ENCODE assay signal across 8 cellular contexts in the genomic region with DNA sequence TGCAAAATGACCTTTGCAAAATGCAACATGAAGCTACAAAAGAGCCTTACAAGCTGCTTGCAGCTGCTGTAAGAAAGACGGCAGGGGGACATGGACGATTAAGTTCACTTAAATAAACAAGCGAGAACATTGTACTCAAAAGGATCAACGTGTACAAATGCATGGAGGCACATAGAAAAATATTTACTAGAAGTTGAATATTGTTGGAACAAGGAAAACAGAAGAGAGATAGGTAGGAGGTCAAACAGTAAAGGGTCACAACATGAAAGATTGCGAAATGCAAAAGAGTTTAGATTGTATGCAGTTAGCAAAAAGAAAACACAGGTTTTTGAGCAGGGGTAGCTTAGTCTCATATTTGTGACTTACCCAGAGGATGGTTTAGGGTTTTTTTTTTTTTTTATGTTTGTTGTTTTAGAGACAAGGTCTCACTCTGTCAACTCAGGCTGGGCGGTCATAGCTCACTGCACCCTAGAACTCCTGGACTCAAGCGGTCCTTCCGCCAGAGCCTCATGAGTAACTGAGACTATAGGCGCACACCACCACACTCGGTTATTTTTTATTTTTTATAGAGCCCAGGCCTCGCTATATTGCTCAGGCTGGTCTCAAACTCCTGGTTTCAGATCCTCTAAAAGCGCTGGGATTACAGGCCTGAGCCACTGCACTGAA. TPM values are rescaled to one million over a fixed set of nuclear protein-coding genes. Genes with fewer than 3 reads are reported as not detected.
DNase-seq lines count a peak whose midpoint lies in the region; ATAC-seq and TF ChIP-seq lines count a peak whose summit lies in the region.

No MANE protein-coding gene starts in this region.

- H3K79me2 ChIP-seq in PC-9 (ENCODE audit: low read depth): peaks cover 19% of the 10 kb centered on the region

- H3K4me1 ChIP-seq in PC-9 (replicated peaks; ENCODE audit: insufficient read depth) (peaks cover 17% of the 10 kb centered on the region), iPS-20b (ENCODE audit: insufficient read depth, low read length) (peaks cover 6% of the 10 kb centered on the region; the same call in 1 of the 2 replicates), tibial artery (no peaks in the 10 kb centered on the region), heart left ventricle (peaks cover 0 to 6% (median 0%) of the 10 kb centered on the region in 12 donors)

- H3K27me3 ChIP-seq in PC-9 (ENCODE audit: insufficient read depth, low read depth) (no peaks in the 10 kb centered on the region), iPS-20b (ENCODE audit: insufficient read depth, low read length) (no peaks in the 10 kb centered on the region), tibial artery (no peaks in the 10 kb centered on the region), heart left ventricle (no peaks in the 10 kb centered on the region)

- H3K27ac ChIP-seq in PC-9: peak overlapping the region; percentile 98
- peak overlapping the region; percentile 70 for H3K27ac ChIP-seq in iPS-20b (ENCODE audit: low read length)
- H3K27ac ChIP-seq in tibial artery: peak overlapping the region; percentile 93 to 99
- H3K27ac ChIP-seq in heart left ventricle: peak overlapping the region in 4 of 12 donors; percentile 93 to 96 (median 96)

- no peaks in the 10 kb centered on the region for H3K9me2 ChIP-seq in PC-9 (ENCODE audit: insufficient read depth)

- H3K36me3 Mint-ChIP-seq in activated naive CD4-positive, alpha-beta T cell treated with anti-CD3 and anti-CD28 coated beads, Interleukin-2, amount 10 ng/mL, durations not matched to agents 7 days and 5 days: peaks cover 10% of the 10 kb centered on the region

- no peaks in the 10 kb centered on the region for H3K9me3 Mint-ChIP-seq in activated naive CD4-positive, alpha-beta T cell treated with anti-CD3 and anti-CD28 coated beads, Interleukin-2, amount 10 ng/mL, durations not matched to agents 7 days and 5 days

- CTCF ChIA-PET in activated naive CD4-positive, alpha-beta T cell treated with anti-CD3 and anti-CD28 coated beads, Interleukin-2, amount 10 ng/mL, durations not matched to agents 7 days and 5 days (lab: Charles Lee): no interaction called here
- CTCF ChIA-PET in PC-9 (lab: Charles Lee): no interaction called here

- H3K27me3 Mint-ChIP-seq in activated naive CD4-positive, alpha-beta T cell treated with anti-CD3 and anti-CD28 coated beads, Interleukin-2, amount 10 ng/mL, durations not matched to agents 7 days and 5 days: no peaks in the 10 kb centered on the region

- 82 to 95% (median 90%) methylated on average over 12 of the region's 12 CpGs for WGBS in heart left ventricle, 4 donors

- peak overlapping the region; percentile 94 for H3K4me3 Mint-ChIP-seq in activated naive CD4-positive, alpha-beta T cell treated with anti-CD3 and anti-CD28 coated beads, Interleukin-2, amount 10 ng/mL, durations not matched to agents 7 days and 5 days

- H3K4me2 ChIP-seq in PC-9: peak overlapping the region; percentile 92

- H3K36me3 ChIP-seq in PC-9 (ENCODE audit: low read depth) (no peaks in the 10 kb centered on the region), iPS-20b (ENCODE audit: insufficient read depth, low read depth, low read length) (peaks cover 9% of the 10 kb centered on the region), tibial artery (peaks cover 0 to 7% (median 6%) of the 10 kb centered on the region in 3 donors), heart left ventricle (peaks cover 0 to 13% (median 12%) of the 10 kb centered on the region in 9 donors)

- no peak for TF ChIP-seq POLR2A in heart left ventricle (IDR thresholded peaks at IDR 0.05)

- peaks cover 21% of the 10 kb centered on the region for H3K4me1 Mint-ChIP-seq in activated naive CD4-positive, alpha-beta T cell treated with anti-CD3 and anti-CD28 coated beads, Interleukin-2, amount 10 ng/mL, durations not matched to agents 7 days and 5 days

- peak overlapping the region; percentile 93; the same call in 1 of the 2 replicates for H3K9ac ChIP-seq in iPS-20b (ENCODE audit: low read depth, low read length)

- intact Hi-C loops in PC-9 (cut with micrococcal nuclease; ENCODE audit: unreplicated experiment): no loop called here
- intact Hi-C loops in tibial artery (cut with DNase I; ENCODE audit: low total_unique reads): loop anchor here (10.0 kb wide), 2 partner anchors 139 to 769 kb away; partner anchors contain the start of gene FAM120C
- intact Hi-C loops in heart left ventricle (cut with DNase I): loop anchor here in 4 of 10 donors (2.0 to 10.0 kb wide), 5 partner anchors 137 to 1119 kb away; partner anchors contain the start of genes FAM120C (in 2 of the 4), HUWE1 (in 2 of the 4) and APEX2 (in 1 of the 4)

- no peak for ATAC-seq in HG03095 (IDR thresholded peaks at IDR 0.05; ENCODE audit: unreplicated experiment)
- no peak for ATAC-seq in heart left ventricle

- POLR2A ChIA-PET in PC-9 (lab: Charles Lee; ENCODE audit: unreplicated experiment): no interaction called here

- no peaks in the 10 kb centered on the region for H4K20me1 ChIP-seq in PC-9 (ENCODE audit: insufficient read depth)

- H3K9me3 ChIP-seq in PC-9 (ENCODE audit: insufficient read depth, low read depth) (no peaks in the 10 kb centered on the region), iPS-20b (ENCODE audit: insufficient read depth, low read depth, low read length) (no peaks in the 10 kb centered on the region), tibial artery (no peaks in the 10 kb centered on the region), heart left ventricle (no peaks in the 10 kb centered on the region)

- no peak for DNase-seq in activated naive CD4-positive, alpha-beta T cell treated with anti-CD3 and anti-CD28 coated beads, Interleukin-2, amount 10 ng/mL, durations not matched to agents 7 days and 5 days
- no peak for DNase-seq in activated naive CD4-positive, alpha-beta T cell treated with anti-CD3 and anti-CD28 coated beads, Interleukin-2, amount 50 U/mL, for 16 hours
- DNase-seq in PC-9 (no peak), tibial artery (no peak), HUDEP-2 (lab: John Stamatoyannopoulos, UW; ENCODE audit: unreplicated experiment in 76 of 76) (no peak), heart left ventricle (no peak)

- no peak for TF ChIP-seq CTCF in PC-9 (conservative IDR thresholded peaks at IDR 0.05)
- TF ChIP-seq CTCF in tibial artery (IDR thresholded peaks at IDR 0.05): no peak
- no peak for TF ChIP-seq CTCF in heart left ventricle (IDR thresholded peaks at IDR 0.05)

- peak overlapping the region; percentile 98 for H3K27ac Mint-ChIP-seq in activated naive CD4-positive, alpha-beta T cell treated with anti-CD3 and anti-CD28 coated beads, Interleukin-2, amount 10 ng/mL, durations not matched to agents 7 days and 5 days

- H3K4me3 ChIP-seq in PC-9 (peak overlapping the region; percentile 62; the same call in 1 of the 2 replicates), iPS-20b (ENCODE audit: low read length) (peak overlapping the region; percentile 77; the same call in 1 of the 2 replicates), tibial artery (no peak overlapping the region), heart left ventricle (no peak overlapping the region)

- H3F3A ChIP-seq in PC-9 (ENCODE audit: insufficient read depth, low read depth): peaks cover 5% of the 10 kb centered on the region; the same call in 1 of the 2 replicates

- BruUV-seq in PC-9 (replicated peaks; lab: Mats Ljungman, UMichigan): no TSS peak

- H2AFZ ChIP-seq in PC-9: no peak overlapping the region

RNA-seq across cellular contexts. Expression of gene PHF8, which starts 1.4 kb away (rescaled TPM):
- total RNA-seq in PC-9 (2021) (40.0 and 56.4 TPM in 2 replicates), heart left ventricle (10 to 100 TPM in 4 of 9 donors, 1 to 10 TPM in 5; 8.4 to 13.6 (median 9.7) TPM)
- polyA plus RNA-seq in heart left ventricle: 1 to 10 TPM; 6.6 to 7.8 TPM

Comparison
In these comparisons a context has a peak if more than half of its experiments do, and no peak if none do; other contexts are left out.
1. H3K4me3 ChIP-seq: peak in PC-9 (single experiment) and iPS-20b (single experiment); none in tibial artery (0 of 2) and heart left ventricle (0 of 12).